8 cellular contexts compared by ENCODE assay signal in genomic region chr11:2194877-2195755, GRCh38. TPM values are rescaled to one million over a fixed set of nuclear protein-coding genes. Genes with fewer than 3 reads are reported as not detected.
DNase-seq lines count a peak whose midpoint lies in the region; ATAC-seq and TF ChIP-seq lines count a peak whose summit lies in the region.

No MANE protein-coding gene starts in this region.

- no peak overlapping the region for H3K27ac Mint-ChIP-seq in activated CD8-positive, alpha-beta T cell treated with anti-CD3 and anti-CD28 coated beads for 36 hours

- intact Hi-C loops in activated CD8-positive, alpha-beta T cell treated with anti-CD3 and anti-CD28 coated beads for 36 hours (cut with micrococcal nuclease): loop anchor here (5.0 kb wide), 1 partner anchor 222 kb away; no protein-coding TSS in a partner anchor
- intact Hi-C loops in psoas muscle (cut with DNase I): loop anchor here (5.0 to 10.0 kb wide), 3 partner anchors 110 to 337 kb away; partner anchors contain the start of genes C11orf21 (in 1 of the 2) and TSPAN32 (in 1 of the 2)

- 44 to 50% (median 46%) methylated on average over 24 of the region's 24 CpGs for WGBS in psoas muscle, 3 donors

- no peaks in the 10 kb centered on the region for H3K4me1 ChIP-seq in psoas muscle

- no peak overlapping the region for H3K27ac ChIP-seq in psoas muscle

- H3K27me3 ChIP-seq in GM06990 (replicated peaks; ENCODE audit: control insufficient read depth, insufficient read depth, low read length): no peaks in the 10 kb centered on the region; the same call in 1 of the 2 replicates
- no peaks in the 10 kb centered on the region for H3K27me3 ChIP-seq in MG63
- peaks cover 0 to 51% (median 10%) of the 10 kb centered on the region in 3 donors for H3K27me3 ChIP-seq in psoas muscle (ENCODE audit: insufficient read depth in 3 of 3, low read length in 2 of 3)

- H3K4me3 ChIP-seq in GM06990 (replicated peaks; ENCODE audit: low read depth, low read length): no peak overlapping the region
- H3K4me3 ChIP-seq in MG63: no peak overlapping the region
- H3K4me3 ChIP-seq in epithelial cell of proximal tubule (ENCODE audit: low read depth, low read length): no peak overlapping the region
- H3K4me3 ChIP-seq in psoas muscle: no peak overlapping the region

- no peaks in the 10 kb centered on the region for H3K36me3 ChIP-seq in GM06990 (ENCODE audit: control insufficient read depth, insufficient read depth, low read length)
- no peaks in the 10 kb centered on the region for H3K36me3 ChIP-seq in MG63
- no peaks in the 10 kb centered on the region for H3K36me3 ChIP-seq in psoas muscle (ENCODE audit: insufficient read depth in 1 of 2, low read depth in 1 of 2)

- H3K27me3 Mint-ChIP-seq in activated CD8-positive, alpha-beta T cell treated with anti-CD3 and anti-CD28 coated beads for 36 hours: peaks cover 13% of the 10 kb centered on the region

- peaks cover 3% of the 10 kb centered on the region for H3K4me1 Mint-ChIP-seq in activated CD8-positive, alpha-beta T cell treated with anti-CD3 and anti-CD28 coated beads for 36 hours (ENCODE audit: low read depth)

- H3K9me3 ChIP-seq in MG63: no peaks in the 10 kb centered on the region
- no peaks in the 10 kb centered on the region for H3K9me3 ChIP-seq in psoas muscle

- TF ChIP-seq CTCF in GM06990 (IDR thresholded peaks at IDR 0.05; ENCODE audit: insufficient read depth, low read length, poor library complexity, severe bottlenecking) (peak; percentile 96), epithelial cell of proximal tubule (conservative IDR thresholded peaks at IDR 0.05; ENCODE audit: low read depth, low read length) (peak; percentile 84), psoas muscle (IDR thresholded peaks at IDR 0.05) (peak; percentile 60)
- peak; percentile 97 for TF ChIP-seq CTCF in activated CD8-positive, alpha-beta T cell treated with anti-CD3 and anti-CD28 coated beads for 36 hours (IDR thresholded peaks at IDR 0.05)

- H3K9me3 Mint-ChIP-seq in activated CD8-positive, alpha-beta T cell treated with anti-CD3 and anti-CD28 coated beads for 36 hours: no peaks in the 10 kb centered on the region

- DNase-seq in GM06990 (ENCODE audit: extremely low read depth, insufficient read length): no peak
- peak; percentile 31 for DNase-seq in MG63
- DNase-seq in activated CD8-positive, alpha-beta T cell treated with anti-CD3 and anti-CD28 coated beads for 36 hours: peak; percentile 66
- DNase-seq in epithelial cell of proximal tubule (ENCODE audit: low read depth): no peak
- DNase-seq in psoas muscle: no peak
- DNase-seq in NCI-H2171 (lab: John Stamatoyannopoulos, UW): no peak

- no peak overlapping the region for H3K4me3 Mint-ChIP-seq in activated CD8-positive, alpha-beta T cell treated with anti-CD3 and anti-CD28 coated beads for 36 hours

- CTCF ChIA-PET in activated CD8-positive, alpha-beta T cell treated with anti-CD3 and anti-CD28 coated beads for 36 hours (lab: Charles Lee): interaction anchor here (0.6 to 4.8 kb wide), 21 partner anchors 9 to 337 kb away, joined by 3 to 28 read pairs (median 3); partner anchors contain the start of genes C11orf21, TSPAN32 and TSSC4

- no peaks in the 10 kb centered on the region for H3K36me3 Mint-ChIP-seq in activated CD8-positive, alpha-beta T cell treated with anti-CD3 and anti-CD28 coated beads for 36 hours (ENCODE audit: low read depth)

- POLR2A ChIA-PET in activated CD8-positive, alpha-beta T cell treated with anti-CD3 and anti-CD28 coated beads for 36 hours (lab: Charles Lee): no interaction called here

- ATAC-seq in activated CD8-positive, alpha-beta T cell treated with anti-CD3 and anti-CD28 coated beads for 36 hours: peak; percentile 54
- no peak for ATAC-seq in psoas muscle
- ATAC-seq in GM21528 (IDR thresholded peaks at IDR 0.05; ENCODE audit: low FRiP score, unreplicated experiment): no peak
- no peak for ATAC-seq in GM21390 (IDR thresholded peaks at IDR 0.05; ENCODE audit: unreplicated experiment)

RNA-seq across cellular contexts. Expression of gene TH, which starts 23.5 kb away (rescaled TPM):
- total RNA-seq in MG63 (2014; rRNA removed; shearing (Covaris generic); ENCODE audit: low replicate concordance): not detected in 2 replicates
- total RNA-seq in activated CD8-positive, alpha-beta T cell treated with anti-CD3 and anti-CD28 coated beads for 36 hours: not detected
- total RNA-seq in epithelial cell of proximal tubule (0.22 and 0.23 TPM in 2 replicates), psoas muscle (under 1 TPM in 1 of 4 donors, not detected in 3; 0.34 TPM)
- under 1 TPM in 1 of 3 donors, not detected in 2; 0.16 TPM for polyA plus RNA-seq in psoas muscle

RNA-seq across cellular contexts. Expression of gene INS, which starts 34.1 kb away (rescaled TPM):
- total RNA-seq in MG63 (2014; rRNA removed; shearing (Covaris generic); ENCODE audit: low replicate concordance): not detected in 2 replicates
- not detected for total RNA-seq in activated CD8-positive, alpha-beta T cell treated with anti-CD3 and anti-CD28 coated beads for 36 hours
- not detected in 2 replicates for total RNA-seq in epithelial cell of proximal tubule
- total RNA-seq in psoas muscle: not detected
- polyA plus RNA-seq in psoas muscle: 1 to 10 TPM in 1 of 3 donors, under 1 TPM in 1, not detected in 1; 0.65 to 2.8 TPM

RNA-seq across cellular contexts. Expression of gene IGF2, which starts 55.9 kb away (rescaled TPM):
- not detected in 2 replicates for total RNA-seq in MG63 (2014; rRNA removed; shearing (Covaris generic); ENCODE audit: low replicate concordance)
- total RNA-seq in activated CD8-positive, alpha-beta T cell treated with anti-CD3 and anti-CD28 coated beads for 36 hours: 1 to 10 TPM; 8.1 to 8.2 TPM
- 6.9 and 11.7 TPM in 2 replicates for total RNA-seq in epithelial cell of proximal tubule
- 100 to 1,000 TPM in 3 of 4 donors, 10 to 100 TPM in 1; 60.2 to 471 (median 119) TPM for total RNA-seq in psoas muscle
- polyA plus RNA-seq in psoas muscle: 10 to 100 TPM in 2 of 3 donors, 1 to 10 TPM in 1; 5.9 to 38.4 (median 14.6) TPM

Comparison
In these comparisons a context has a peak if more than half of its experiments do, and no peak if none do; other contexts are left out.
1. DNase-seq: peak in MG63 (single experiment) and activated CD8-positive, alpha-beta T cell treated with anti-CD3 and anti-CD28 coated beads for 36 hours (single experiment); none in GM06990 (single experiment), epithelial cell of proximal tubule (single experiment), psoas muscle (0 of 2) and NCI-H2171 (single experiment).
2. Peak in every context shown above with its lines, with median percentiles within 50 percentile points of each other: CTCF ChIP-seq.